In the genomic region with DNA sequence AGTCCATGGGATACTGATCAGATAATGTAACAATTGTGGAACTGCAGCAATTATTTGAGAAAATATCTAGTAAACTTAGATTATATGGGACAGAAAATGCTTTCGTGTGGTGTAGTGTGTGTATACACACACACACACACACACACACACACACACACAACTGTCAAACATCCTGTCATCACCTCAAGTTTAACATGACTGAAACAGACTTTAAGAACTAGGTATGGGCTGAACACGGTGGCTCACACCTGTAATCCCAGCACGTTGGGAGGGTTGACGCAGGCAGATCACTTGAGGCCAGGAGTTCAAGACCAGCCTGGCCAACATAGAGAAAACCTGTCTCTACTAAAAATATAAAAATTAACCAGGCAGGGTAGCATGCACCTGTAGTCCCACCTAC, we compare ENCODE assay signal across 11 cellular contexts. TPM values are rescaled to one million over a fixed set of nuclear protein-coding genes. Genes with fewer than 3 reads are reported as not detected.
DNase-seq lines count a peak whose midpoint lies in the region; ATAC-seq and TF ChIP-seq lines count a peak whose summit lies in the region.
"Had no signal": no experiment of that assay in that cellular context is flagged by ENCODE, and none has a peak within 500 bp of the region (broad histone marks: within the 10 kb centered on the region; RNA-seq: fewer than 3 reads in every experiment).

No MANE protein-coding gene starts in this region.

- peaks cover 5% of the 10 kb centered on the region for H3K4me1 ChIP-seq in vagina
- H3K4me1 ChIP-seq: colonic mucosa had no signal

- peak overlapping the region; percentile 80 for H3K4me3 Mint-ChIP-seq in activated CD4-positive, alpha-beta T cell treated with anti-CD3 and anti-CD28 coated beads, Interleukin-2, amount 10 ng/mL, durations not matched to agents 7 days and 5 days
- H3K4me3 Mint-ChIP-seq in T-helper 17 cell = peak overlapping the region; percentile 96

- peak; percentile 44 for DNase-seq in activated CD4-positive, alpha-beta T cell treated with anti-CD3 and anti-CD28 coated beads, Interleukin-2, amount 10 ng/mL, durations not matched to agents 7 days and 5 days
- DNase-seq in activated CD4-positive, alpha-beta T cell treated with anti-CD3 and anti-CD28 coated beads, Interleukin-2, amount 50 U/mL, for 48 hours = no peak
- DNase-seq in T-helper 17 cell (no peak), retina (no peak), vagina (ENCODE audit: extremely low spot score in 2 of 2) (no peak)
- no peak for DNase-seq in stimulated activated naive CD8-positive, alpha-beta T cell treated with anti-CD3 and anti-CD28 coated beads, Interleukin-15, Interleukin-2, amounts not matched to agents 100 U/mL and 50 U/mL, for 24 hours
- DNase-seq: NCI-H1694 had no signal

- no peak for TF ChIP-seq CTCF in vagina (IDR thresholded peaks at IDR 0.05)

- no peaks in the 10 kb centered on the region for H3K27me3 ChIP-seq in vagina
- H3K27me3 ChIP-seq: colonic mucosa had no signal

- H3K27ac Mint-ChIP-seq in activated CD4-positive, alpha-beta T cell treated with anti-CD3 and anti-CD28 coated beads, Interleukin-2, amount 10 ng/mL, durations not matched to agents 7 days and 5 days = peak overlapping the region; percentile 94
- H3K27ac Mint-ChIP-seq in T-helper 17 cell = peak overlapping the region; percentile 100

- peak; percentile 27 for ATAC-seq in T-helper 17 cell
- peak; percentile 12 for ATAC-seq in stimulated activated naive CD8-positive, alpha-beta T cell treated with anti-CD3 and anti-CD28 coated beads, Interleukin-15, Interleukin-2, amounts not matched to agents 100 U/mL and 50 U/mL, for 24 hours
- ATAC-seq in GM19463 (IDR thresholded peaks at IDR 0.05; ENCODE audit: unreplicated experiment) = no peak

- H3K27me3 Mint-ChIP-seq in activated CD4-positive, alpha-beta T cell treated with anti-CD3 and anti-CD28 coated beads, Interleukin-2, amount 10 ng/mL, durations not matched to agents 7 days and 5 days = no peaks in the 10 kb centered on the region
- H3K27me3 Mint-ChIP-seq in T-helper 17 cell = no peaks in the 10 kb centered on the region

- H3K36me3 ChIP-seq in vagina = peaks cover 0 to 11% of the 10 kb centered on the region in 2 donors
- H3K36me3 ChIP-seq: colonic mucosa had no signal

- intact Hi-C loops in vagina (cut with DNase I) = no loop called here

- peaks cover 29% of the 10 kb centered on the region for H3K36me3 Mint-ChIP-seq in activated CD4-positive, alpha-beta T cell treated with anti-CD3 and anti-CD28 coated beads, Interleukin-2, amount 10 ng/mL, durations not matched to agents 7 days and 5 days (ENCODE audit: low read depth)
- H3K36me3 Mint-ChIP-seq in T-helper 17 cell (ENCODE audit: low read depth) = peaks cover 8% of the 10 kb centered on the region

- no peak for TF ChIP-seq POLR2A in vagina (IDR thresholded peaks at IDR 0.05)

- H3K4me1 Mint-ChIP-seq in activated CD4-positive, alpha-beta T cell treated with anti-CD3 and anti-CD28 coated beads, Interleukin-2, amount 10 ng/mL, durations not matched to agents 7 days and 5 days = peaks cover 25% of the 10 kb centered on the region
- H3K4me1 Mint-ChIP-seq in T-helper 17 cell = peaks cover 24% of the 10 kb centered on the region

- H3K9me3 ChIP-seq in T-helper 17 cell (ENCODE audit: control insufficient read depth, low read length, poor library complexity, severe bottlenecking) (no peaks in the 10 kb centered on the region), vagina (no peaks in the 10 kb centered on the region)
- H3K9me3 ChIP-seq: colonic mucosa had no signal

- H3K27ac ChIP-seq in cingulate gyrus (ENCODE audit: low read depth, low read length) (peak overlapping the region; percentile 82), vagina (no peak overlapping the region)

- H3K9me3 Mint-ChIP-seq in activated CD4-positive, alpha-beta T cell treated with anti-CD3 and anti-CD28 coated beads, Interleukin-2, amount 10 ng/mL, durations not matched to agents 7 days and 5 days = no peaks in the 10 kb centered on the region

- no peak overlapping the region for H3K4me3 ChIP-seq in vagina

- POLR2A ChIA-PET in activated CD4-positive, alpha-beta T cell treated with anti-CD3 and anti-CD28 coated beads, Interleukin-2, amount 10 ng/mL, durations not matched to agents 7 days and 5 days (lab: Charles Lee) = interaction anchor here (1.0 kb wide), 1 partner anchor 10 kb away, joined by 8 read pairs; no protein-coding TSS in a partner anchor

- CTCF ChIA-PET in activated CD4-positive, alpha-beta T cell treated with anti-CD3 and anti-CD28 coated beads, Interleukin-2, amount 10 ng/mL, durations not matched to agents 7 days and 5 days (lab: Charles Lee) = interaction anchor here (0.5 to 0.9 kb wide), 3 partner anchors 18 to 1251 kb away, joined by 3 to 4 read pairs (median 4); no protein-coding TSS in a partner anchor

RNA-seq across cellular contexts. Expression of a gene that starts 0.5 kb away (rescaled TPM):
- total RNA-seq in activated CD4-positive, alpha-beta T cell treated with anti-CD3 and anti-CD28 coated beads, Interleukin-2, amount 10 ng/mL, durations not matched to agents 7 days and 5 days = 10 to 100 TPM; 58.9 to 73.4 TPM
- total RNA-seq in T-helper 17 cell (10 to 100 TPM; 34.5 to 41.5 TPM), vagina (0.98 TPM)
- total RNA-seq: A673 had no signal

RNA-seq across cellular contexts. Expression of a gene that starts 8.1 kb away (rescaled TPM):
- 100 to 1,000 TPM in 1 of 2 experiments, 10 to 100 TPM in 1; 74.9 to 102 TPM for total RNA-seq in activated CD4-positive, alpha-beta T cell treated with anti-CD3 and anti-CD28 coated beads, Interleukin-2, amount 10 ng/mL, durations not matched to agents 7 days and 5 days
- total RNA-seq in T-helper 17 cell = 100 to 1,000 TPM; 106 TPM
- 11.0 TPM for total RNA-seq in vagina

RNA-seq across cellular contexts. Expression of a gene that starts 24.9 kb away (rescaled TPM):
- under 1 TPM; 0.44 to 0.62 TPM for total RNA-seq in activated CD4-positive, alpha-beta T cell treated with anti-CD3 and anti-CD28 coated beads, Interleukin-2, amount 10 ng/mL, durations not matched to agents 7 days and 5 days
- total RNA-seq in T-helper 17 cell = under 1 TPM; 0.60 to 0.65 TPM
- total RNA-seq in vagina = not detected
- total RNA-seq: A673 had no signal

Comparison
In these comparisons a context has a peak if more than half of its experiments do, and no peak if none do; other contexts are left out.
1. RNA of a gene that starts 0.5 kb away (total RNA-seq): 58.9 to 73.4 TPM in activated CD4-positive, alpha-beta T cell treated with anti-CD3 and anti-CD28 coated beads, Interleukin-2, amount 10 ng/mL, durations not matched to agents 7 days and 5 days and 34.5 to 41.5 TPM in T-helper 17 cell; 0.98 TPM in vagina (single experiment); every median in the first group is over 10 times any median in the second.